ENCODE assay signal across 1 cellular context in the genomic region with DNA sequence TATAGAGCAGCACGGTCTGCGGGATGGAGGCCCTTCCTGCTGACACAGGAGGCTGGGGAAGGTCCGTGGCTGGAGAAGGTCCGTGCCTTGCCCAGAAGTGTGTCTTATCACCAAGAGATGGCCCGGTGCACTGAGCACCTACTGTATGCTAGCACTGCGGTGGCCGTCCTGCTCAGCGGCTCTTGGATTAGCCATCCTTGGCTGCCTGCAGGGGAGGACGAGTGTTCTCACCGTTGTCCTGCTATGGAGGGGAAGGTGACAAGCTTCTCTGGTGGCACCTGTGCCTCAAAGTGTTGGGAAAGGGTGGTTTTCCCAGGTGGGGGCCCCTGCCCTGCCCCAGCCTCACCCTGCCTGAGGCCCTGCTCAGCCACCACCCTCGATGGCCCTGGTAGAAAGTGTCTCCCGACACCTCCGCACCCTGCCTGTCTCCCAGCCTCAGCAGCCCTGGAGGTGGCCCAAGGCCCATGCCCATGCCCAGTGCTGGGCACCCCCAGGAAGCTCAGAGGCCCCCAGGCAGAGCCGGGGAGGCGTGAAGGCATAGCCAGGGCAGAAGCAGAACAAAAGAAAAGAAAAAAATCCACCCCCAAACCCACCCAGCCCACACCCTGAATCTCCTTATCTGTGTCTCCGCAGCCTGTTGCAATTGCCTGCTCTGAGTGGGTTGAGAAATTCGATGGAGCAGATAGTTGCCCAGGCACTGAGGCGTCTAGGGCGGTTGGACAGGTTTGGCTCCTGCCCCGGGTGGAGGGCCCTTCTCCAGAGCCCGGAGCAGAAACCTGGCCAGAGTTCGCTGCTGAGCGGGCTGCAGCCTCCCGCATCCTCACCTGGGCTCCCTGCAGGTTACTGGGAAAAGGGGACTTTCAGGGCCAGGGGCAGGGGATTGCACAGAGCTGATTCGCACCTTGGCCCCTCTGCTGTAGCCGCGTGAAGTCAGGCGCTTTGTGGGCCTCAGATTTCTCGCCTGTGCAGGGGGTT.
TF ChIP-seq lines count a peak whose summit lies in the region.

No MANE protein-coding gene starts in this region.

TF ChIP-seq in liver, 16 proteins besides CTCF, POLR2A, EP300 and RAD21 (continued from another document):
- TF ChIP-seq, protein P1, sequence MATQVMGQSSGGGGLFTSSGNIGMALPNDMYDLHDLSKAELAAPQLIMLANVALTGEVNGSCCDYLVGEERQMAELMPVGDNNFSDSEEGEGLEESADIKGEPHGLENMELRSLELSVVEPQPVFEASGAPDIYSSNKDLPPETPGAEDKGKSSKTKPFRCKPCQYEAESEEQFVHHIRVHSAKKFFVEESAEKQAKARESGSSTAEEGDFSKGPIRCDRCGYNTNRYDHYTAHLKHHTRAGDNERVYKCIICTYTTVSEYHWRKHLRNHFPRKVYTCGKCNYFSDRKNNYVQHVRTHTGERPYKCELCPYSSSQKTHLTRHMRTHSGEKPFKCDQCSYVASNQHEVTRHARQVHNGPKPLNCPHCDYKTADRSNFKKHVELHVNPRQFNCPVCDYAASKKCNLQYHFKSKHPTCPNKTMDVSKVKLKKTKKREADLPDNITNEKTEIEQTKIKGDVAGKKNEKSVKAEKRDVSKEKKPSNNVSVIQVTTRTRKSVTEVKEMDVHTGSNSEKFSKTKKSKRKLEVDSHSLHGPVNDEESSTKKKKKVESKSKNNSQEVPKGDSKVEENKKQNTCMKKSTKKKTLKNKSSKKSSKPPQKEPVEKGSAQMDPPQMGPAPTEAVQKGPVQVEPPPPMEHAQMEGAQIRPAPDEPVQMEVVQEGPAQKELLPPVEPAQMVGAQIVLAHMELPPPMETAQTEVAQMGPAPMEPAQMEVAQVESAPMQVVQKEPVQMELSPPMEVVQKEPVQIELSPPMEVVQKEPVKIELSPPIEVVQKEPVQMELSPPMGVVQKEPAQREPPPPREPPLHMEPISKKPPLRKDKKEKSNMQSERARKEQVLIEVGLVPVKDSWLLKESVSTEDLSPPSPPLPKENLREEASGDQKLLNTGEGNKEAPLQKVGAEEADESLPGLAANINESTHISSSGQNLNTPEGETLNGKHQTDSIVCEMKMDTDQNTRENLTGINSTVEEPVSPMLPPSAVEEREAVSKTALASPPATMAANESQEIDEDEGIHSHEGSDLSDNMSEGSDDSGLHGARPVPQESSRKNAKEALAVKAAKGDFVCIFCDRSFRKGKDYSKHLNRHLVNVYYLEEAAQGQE (IDR thresholded peaks at IDR 0.05): no peak
- TF ChIP-seq EGR1 (IDR thresholded peaks at IDR 0.05; ENCODE audit: low read depth in 2 of 2) (no peak), FOXA1 (IDR thresholded peaks at IDR 0.05) (no peak), RXRA (IDR thresholded peaks at IDR 0.05) (no peak), HNF4A (conservative IDR thresholded peaks at IDR 0.05) (peak; percentile 17 to 58), SP1 (IDR thresholded peaks at IDR 0.05) (peak; percentile 5), YY1 (IDR thresholded peaks at IDR 0.05) (no peak)
